In genomic region chr6:42403831-42404230, GRCh38 we compare ENCODE assay signal across 10 cellular contexts. TPM values are rescaled to one million over a fixed set of nuclear protein-coding genes. Genes with fewer than 3 reads are reported as not detected.
A peak's percentile ranks its signal among the peaks of the same experiment; 100 is the strongest.
DNase-seq lines count a peak whose midpoint lies in the region; ATAC-seq and TF ChIP-seq lines count a peak whose summit lies in the region.
"Had no signal": no experiment of that assay in that cellular context is flagged by ENCODE, and none has a peak within 500 bp of the region (broad histone marks: within the 10 kb centered on the region; RNA-seq: fewer than 3 reads in every experiment).

No MANE protein-coding gene starts in this region.

- H3K9me3 ChIP-seq in iPS-15b (ENCODE audit: control insufficient read depth, insufficient read depth, low read length) = no peaks in the 10 kb centered on the region
- no peaks in the 10 kb centered on the region for H3K9me3 ChIP-seq in spleen

- no peak for TF ChIP-seq POLR2A in spleen (IDR thresholded peaks at IDR 0.05)

- 93 to 100% (median 96%) methylated on average over 5 of the region's 5 CpGs for WGBS in spleen, 5 donors

- peak overlapping the region; percentile 64 for H3K4me3 Mint-ChIP-seq in activated CD4-positive, alpha-beta T cell treated with anti-CD3 and anti-CD28 coated beads, Interleukin-2, amount 10 ng/mL, durations not matched to agents 24 days and 14 days
- peak overlapping the region; percentile 33 for H3K4me3 Mint-ChIP-seq in activated CD8-positive, alpha-beta memory T cell treated with anti-CD3 and anti-CD28 coated beads, Interleukin-2, amount 10 ng/mL, durations not matched to agents 7 days and 5 days

- H3K4me1 ChIP-seq in iPS-15b (ENCODE audit: control insufficient read depth, insufficient read depth, low read length) (peaks cover 44% of the 10 kb centered on the region), spleen (peaks cover 10 to 84% (median 53%) of the 10 kb centered on the region in 6 donors)

- no peaks in the 10 kb centered on the region for H3K9me3 Mint-ChIP-seq in activated CD4-positive, alpha-beta T cell treated with anti-CD3 and anti-CD28 coated beads, Interleukin-2, amount 10 ng/mL, durations not matched to agents 24 days and 14 days
- H3K9me3 Mint-ChIP-seq in activated CD8-positive, alpha-beta memory T cell treated with anti-CD3 and anti-CD28 coated beads, Interleukin-2, amount 10 ng/mL, durations not matched to agents 7 days and 5 days (ENCODE audit: low read depth) = no peaks in the 10 kb centered on the region

- CTCF ChIA-PET in activated CD8-positive, alpha-beta memory T cell treated with anti-CD3 and anti-CD28 coated beads, Interleukin-2, amount 10 ng/mL, durations not matched to agents 7 days and 5 days (lab: Charles Lee) = interaction anchor here (1.1 to 4.8 kb wide), 10 partner anchors 8 to 162 kb away, joined by 3 to 57 read pairs (median 4); partner anchors contain the start of gene TRERF1

- no peak for ATAC-seq in activated CD8-positive, alpha-beta memory T cell treated with anti-CD3 and anti-CD28 coated beads, Interleukin-2, amount 10 ng/mL, durations not matched to agents 7 days and 5 days
- no peak for ATAC-seq in left colon

- H3K36me3 ChIP-seq in iPS-15b (ENCODE audit: control insufficient read depth, insufficient read depth, low read length) (no peaks in the 10 kb centered on the region), spleen (no peaks in the 10 kb centered on the region)

- H3K4me1 Mint-ChIP-seq in activated CD4-positive, alpha-beta T cell treated with anti-CD3 and anti-CD28 coated beads, Interleukin-2, amount 10 ng/mL, durations not matched to agents 24 days and 14 days = peaks cover 63% of the 10 kb centered on the region
- peaks cover 77% of the 10 kb centered on the region for H3K4me1 Mint-ChIP-seq in activated CD8-positive, alpha-beta memory T cell treated with anti-CD3 and anti-CD28 coated beads, Interleukin-2, amount 10 ng/mL, durations not matched to agents 7 days and 5 days

- DNase-seq in activated CD4-positive, alpha-beta T cell treated with anti-CD3 and anti-CD28 coated beads, Interleukin-2, amount 10 ng/mL, durations not matched to agents 24 days and 14 days = no peak
- no peak for DNase-seq in activated CD4-positive, alpha-beta T cell treated with anti-CD3 and anti-CD28 coated beads for 4 hours
- no peak for DNase-seq in activated CD8-positive, alpha-beta memory T cell treated with anti-CD3 and anti-CD28 coated beads, Interleukin-2, amount 10 ng/mL, durations not matched to agents 7 days and 5 days
- no peak for DNase-seq in spleen
- no peak for DNase-seq in NCI-H146 (lab: John Stamatoyannopoulos, UW)
- DNase-seq in SHP77 (lab: John Stamatoyannopoulos, UW) = no peak
- DNase-seq in left colon = no peak
- DNase-seq: Karpas-422, NCI-H510A treated with DMSO at 0.1 percent for 48 hours had no signal

- no peaks in the 10 kb centered on the region for H3K27me3 Mint-ChIP-seq in activated CD4-positive, alpha-beta T cell treated with anti-CD3 and anti-CD28 coated beads, Interleukin-2, amount 10 ng/mL, durations not matched to agents 24 days and 14 days
- no peaks in the 10 kb centered on the region for H3K27me3 Mint-ChIP-seq in activated CD8-positive, alpha-beta memory T cell treated with anti-CD3 and anti-CD28 coated beads, Interleukin-2, amount 10 ng/mL, durations not matched to agents 7 days and 5 days

- H3K9ac ChIP-seq in iPS-15b (ENCODE audit: low read depth, low read length) = no peak overlapping the region

- intact Hi-C loops in activated CD4-positive, alpha-beta T cell treated with anti-CD3 and anti-CD28 coated beads, Interleukin-2, amount 10 ng/mL, durations not matched to agents 24 days and 14 days (cut with micrococcal nuclease) = loop anchor here (2.0 kb wide), 1 partner anchor 19 kb away; no protein-coding TSS in a partner anchor
- intact Hi-C loops in spleen (cut with DNase I; ENCODE audit: low total_unique reads) = no loop called here
- intact Hi-C loops in left colon (cut with DNase I, micrococcal nuclease) = no loop called here

- no peak for TF ChIP-seq CTCF in spleen (IDR thresholded peaks at IDR 0.05 in 8 of 11, conservative IDR thresholded peaks at IDR 0.05 in 3 of 11)

- peak overlapping the region in 5 of 8 donors; percentile 32 to 65 (median 56) for H3K27ac ChIP-seq in spleen

- H3K4me3 ChIP-seq in iPS-15b (ENCODE audit: low read depth, low read length) = peak overlapping the region; percentile 11
- no peak overlapping the region for H3K4me3 ChIP-seq in spleen

- peaks cover 25% of the 10 kb centered on the region for H3K36me3 Mint-ChIP-seq in activated CD4-positive, alpha-beta T cell treated with anti-CD3 and anti-CD28 coated beads, Interleukin-2, amount 10 ng/mL, durations not matched to agents 24 days and 14 days (ENCODE audit: low read depth)
- peaks cover 23% of the 10 kb centered on the region for H3K36me3 Mint-ChIP-seq in activated CD8-positive, alpha-beta memory T cell treated with anti-CD3 and anti-CD28 coated beads, Interleukin-2, amount 10 ng/mL, durations not matched to agents 7 days and 5 days

- peak overlapping the region; percentile 86 for H3K27ac Mint-ChIP-seq in activated CD4-positive, alpha-beta T cell treated with anti-CD3 and anti-CD28 coated beads, Interleukin-2, amount 10 ng/mL, durations not matched to agents 24 days and 14 days
- peak overlapping the region; percentile 80 for H3K27ac Mint-ChIP-seq in activated CD8-positive, alpha-beta memory T cell treated with anti-CD3 and anti-CD28 coated beads, Interleukin-2, amount 10 ng/mL, durations not matched to agents 7 days and 5 days

- no peaks in the 10 kb centered on the region for H3K27me3 ChIP-seq in iPS-15b (ENCODE audit: control insufficient read depth, insufficient read depth, low read length)
- H3K27me3 ChIP-seq in spleen (replicated peaks in 1 of 7) = no peaks in the 10 kb centered on the region

RNA-seq across cellular contexts. Expression of gene TRERF1, which starts 47.9 kb away (rescaled TPM):
- 37.0 and 37.3 TPM in 2 replicates for total RNA-seq in activated CD4-positive, alpha-beta T cell treated with anti-CD3 and anti-CD28 coated beads, Interleukin-2, amount 10 ng/mL, durations not matched to agents 24 days and 14 days
- total RNA-seq in activated CD8-positive, alpha-beta memory T cell treated with anti-CD3 and anti-CD28 coated beads, Interleukin-2, amount 10 ng/mL, durations not matched to agents 7 days and 5 days = 10 to 100 TPM; 16.2 to 36.0 TPM
- total RNA-seq in spleen = 10 to 100 TPM in 6 of 7 donors, 1 to 10 TPM in 1; 8.4 to 16.9 (median 14.3) TPM
- polyA plus RNA-seq in spleen = 1 to 10 TPM; 1.5 to 3.0 (median 2.0) TPM
- total RNA-seq in left colon = 1 to 10 TPM; 2.3 to 4.0 TPM
